ENCODE assay signal across 23 cellular contexts in the genomic region with DNA sequence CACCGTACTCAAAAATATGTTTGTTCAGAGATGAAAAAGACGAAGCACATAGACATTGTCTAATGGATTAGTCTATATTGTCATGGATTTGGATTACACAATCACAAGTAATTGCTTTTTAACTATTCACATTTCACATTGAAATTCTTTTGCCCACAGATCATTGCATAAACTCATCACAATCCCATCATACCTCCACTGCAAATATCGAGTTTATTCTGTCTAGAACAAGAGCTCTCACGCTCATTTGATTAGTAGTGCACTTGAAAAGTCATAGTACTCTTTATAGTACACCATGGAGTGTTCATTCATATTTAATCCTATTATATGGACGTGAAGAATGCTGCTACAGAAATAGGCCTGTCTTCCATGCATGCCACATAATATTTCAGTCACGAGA.
"Had no signal": no experiment of that assay in that cellular context is flagged by ENCODE, and none has a peak within 500 bp of the region (broad histone marks: within the 10 kb centered on the region; RNA-seq: fewer than 3 reads in every experiment).

No MANE protein-coding gene starts in this region.

- H3K36me3 ChIP-seq: brain microvascular endothelial cell, cardiac muscle cell had no signal

- DNase-seq: activated B cell treated with CpG ODN at 0.5 μM for 24 hours; activated CD4-positive, alpha-beta T cell treated with anti-CD3 and anti-CD28 coated beads for 1 hour; activated CD4-positive, alpha-beta T cell treated with anti-CD3 and anti-CD28 coated beads, Interleukin-2, amount 10 ng/mL, durations not matched to agents 24 days and 14 days; activated CD4-positive, alpha-beta T cell treated with anti-CD3 and anti-CD28 coated beads, Interleukin-2, amount 50 U/mL, for 48 hours; activated CD8-positive, alpha-beta memory T cell treated with anti-CD3 and anti-CD28 coated beads for 24 hours; activated gamma-delta T cell; activated naive CD4-positive, alpha-beta T cell treated with anti-CD3 and anti-CD28 coated beads for 36 hours; activated T-cell treated with anti-CD3 and anti-CD28 coated beads, Interleukin-2, amount 50 U/mL, for 48 hours; amygdala; brain microvascular endothelial cell; Kasumi-1; KBM-7; NCI-H1048; NCI-H146; NCI-H187 treated with DMSO at 0.1 percent for 48 hours; NCI-H2171; NCI-H2227 treated with DMSO at 0.1 percent for 48 hours; NCI-H446 treated with DMSO at 0.1 percent for 48 hours; NCI-H774; SIG-M5; T-helper 17 cell; T-helper 9 cell had no signal

- H3K27ac ChIP-seq: brain microvascular endothelial cell, cardiac muscle cell had no signal

- H3K4me3 ChIP-seq: cardiac muscle cell had no signal

- H3K27me3 ChIP-seq: brain microvascular endothelial cell, cardiac muscle cell had no signal
